Comparison of ENCODE assay signal across 17 cellular contexts in the genomic region with DNA sequence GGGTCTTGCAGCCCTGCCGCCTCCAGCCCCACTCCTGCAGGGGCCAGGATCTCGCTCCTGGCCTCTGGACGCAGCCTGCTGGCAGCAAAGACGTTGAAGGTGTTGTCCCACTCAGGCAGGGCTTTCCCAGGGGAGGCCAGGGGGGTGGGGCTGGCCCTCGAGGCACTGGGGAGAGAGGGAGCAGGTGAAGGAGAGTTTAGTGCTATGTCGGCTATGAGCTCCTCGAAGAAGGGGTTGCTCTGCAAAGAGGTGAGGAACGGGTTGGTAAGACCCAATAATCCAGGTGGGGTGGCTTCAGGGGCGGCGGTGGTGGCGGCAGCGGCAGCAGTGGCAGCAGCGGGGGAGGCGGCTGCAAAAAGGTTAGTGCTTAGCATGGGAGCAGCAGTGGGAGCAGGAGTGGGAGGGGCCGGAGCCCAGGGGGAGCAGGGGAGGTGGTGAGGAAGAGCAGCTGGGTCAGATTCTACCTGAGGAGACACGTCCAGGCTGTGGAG.
"Had no signal": no experiment of that assay in that cellular context is flagged by ENCODE, and none has a peak within 500 bp of the region (broad histone marks: within the 10 kb centered on the region; RNA-seq: fewer than 3 reads in every experiment).

No MANE protein-coding gene starts in this region.

- H3K27me3 Mint-ChIP-seq: activated CD4-positive, alpha-beta memory T cell treated with anti-CD3 and anti-CD28 coated beads for 36 hours; activated CD4-positive, alpha-beta T cell treated with anti-CD3 and anti-CD28 coated beads for 36 hours; activated CD8-positive, alpha-beta memory T cell treated with anti-CD3 and anti-CD28 coated beads, Interleukin-2, amount 10 ng/mL, durations not matched to agents 7 days and 5 days; activated naive CD4-positive, alpha-beta T cell treated with anti-CD3 and anti-CD28 coated beads, Interleukin-2, amount 10 ng/mL, durations not matched to agents 7 days and 5 days; naive thymus-derived CD4-positive, alpha-beta T cell; stimulated activated naive B cell treated with anti-CD40 and anti-IgM and Interleukin-4, amounts not matched to agents 10 μg/mL and 1 μg/mL and 100 μg/mL, for 72 hours had no signal

- H3K4me3 ChIP-seq: ascending aorta, breast epithelium, heart left ventricle, left lung, thyroid gland had no signal

- H3K4me3 Mint-ChIP-seq: activated CD4-positive, alpha-beta memory T cell treated with anti-CD3 and anti-CD28 coated beads for 36 hours; activated CD4-positive, alpha-beta T cell treated with anti-CD3 and anti-CD28 coated beads for 36 hours; activated CD8-positive, alpha-beta memory T cell treated with anti-CD3 and anti-CD28 coated beads, Interleukin-2, amount 10 ng/mL, durations not matched to agents 7 days and 5 days; activated naive CD4-positive, alpha-beta T cell treated with anti-CD3 and anti-CD28 coated beads, Interleukin-2, amount 10 ng/mL, durations not matched to agents 7 days and 5 days; dendritic cell treated with granulocyte-macrophage colony-stimulating factor and Interleukin-4, amounts not matched to agents 40 ng/mL and 50 ng/mL, for 4 days; naive thymus-derived CD4-positive, alpha-beta T cell; stimulated activated naive B cell treated with anti-CD40 and anti-IgM and Interleukin-4, amounts not matched to agents 10 μg/mL and 1 μg/mL and 100 μg/mL, for 72 hours had no signal

- H3K4me1 Mint-ChIP-seq: activated CD4-positive, alpha-beta T cell treated with anti-CD3 and anti-CD28 coated beads for 36 hours; activated CD8-positive, alpha-beta memory T cell treated with anti-CD3 and anti-CD28 coated beads, Interleukin-2, amount 10 ng/mL, durations not matched to agents 7 days and 5 days; activated naive CD4-positive, alpha-beta T cell treated with anti-CD3 and anti-CD28 coated beads, Interleukin-2, amount 10 ng/mL, durations not matched to agents 7 days and 5 days had no signal

- H3K27ac Mint-ChIP-seq: activated CD4-positive, alpha-beta memory T cell treated with anti-CD3 and anti-CD28 coated beads for 36 hours; activated CD4-positive, alpha-beta T cell treated with anti-CD3 and anti-CD28 coated beads for 36 hours; activated CD8-positive, alpha-beta memory T cell treated with anti-CD3 and anti-CD28 coated beads, Interleukin-2, amount 10 ng/mL, durations not matched to agents 7 days and 5 days; activated naive CD4-positive, alpha-beta T cell treated with anti-CD3 and anti-CD28 coated beads, Interleukin-2, amount 10 ng/mL, durations not matched to agents 7 days and 5 days; dendritic cell treated with granulocyte-macrophage colony-stimulating factor and Interleukin-4, amounts not matched to agents 40 ng/mL and 50 ng/mL, for 4 days; naive thymus-derived CD4-positive, alpha-beta T cell; stimulated activated naive B cell treated with anti-CD40 and anti-IgM and Interleukin-4, amounts not matched to agents 10 μg/mL and 1 μg/mL and 100 μg/mL, for 72 hours had no signal

- H3K36me3 Mint-ChIP-seq: activated CD4-positive, alpha-beta memory T cell treated with anti-CD3 and anti-CD28 coated beads for 36 hours; activated CD8-positive, alpha-beta memory T cell treated with anti-CD3 and anti-CD28 coated beads, Interleukin-2, amount 10 ng/mL, durations not matched to agents 7 days and 5 days; activated naive CD4-positive, alpha-beta T cell treated with anti-CD3 and anti-CD28 coated beads, Interleukin-2, amount 10 ng/mL, durations not matched to agents 7 days and 5 days had no signal

- H3K27me3 ChIP-seq: ascending aorta, breast epithelium, heart left ventricle, left lung, thyroid gland had no signal

- H3K4me1 ChIP-seq: breast epithelium, left lung, thyroid gland had no signal

- DNase-seq: activated CD4-positive, alpha-beta memory T cell treated with anti-CD3 and anti-CD28 coated beads for 36 hours; activated CD4-positive, alpha-beta T cell treated with anti-CD3 and anti-CD28 coated beads for 36 hours; activated CD8-positive, alpha-beta memory T cell treated with anti-CD3 and anti-CD28 coated beads, Interleukin-2, amount 10 ng/mL, durations not matched to agents 7 days and 5 days; activated naive CD4-positive, alpha-beta T cell treated with anti-CD3 and anti-CD28 coated beads, Interleukin-2, amount 10 ng/mL, durations not matched to agents 7 days and 5 days; activated T-cell treated with anti-CD3 and anti-CD28 coated beads, Interleukin-2, amount 50 U/mL, for 1 hour; cerebellar nuclear complex; islet precursor cell; left lung; naive thymus-derived CD4-positive, alpha-beta T cell; stimulated activated CD4-positive, alpha-beta T cell treated with anti-CD3 and anti-CD28 coated beads, Interleukin-2, amount 100 ng/mL, for 48 hours; stimulated activated naive B cell treated with anti-CD40 and anti-IgM and Interleukin-4, amounts not matched to agents 10 μg/mL and 1 μg/mL and 100 μg/mL, for 72 hours; thyroid gland had no signal

- H3K9me3 ChIP-seq: ascending aorta, breast epithelium, heart left ventricle, left lung, thyroid gland had no signal

- H3K36me3 ChIP-seq: breast epithelium had no signal

- H3K27ac ChIP-seq: ascending aorta, breast epithelium, heart left ventricle, left lung, thyroid gland, VCaP had no signal

- H3K9me3 Mint-ChIP-seq: activated CD4-positive, alpha-beta memory T cell treated with anti-CD3 and anti-CD28 coated beads for 36 hours; activated naive CD4-positive, alpha-beta T cell treated with anti-CD3 and anti-CD28 coated beads, Interleukin-2, amount 10 ng/mL, durations not matched to agents 7 days and 5 days; dendritic cell treated with granulocyte-macrophage colony-stimulating factor and Interleukin-4, amounts not matched to agents 40 ng/mL and 50 ng/mL, for 4 days; naive thymus-derived CD4-positive, alpha-beta T cell; stimulated activated naive B cell treated with anti-CD40 and anti-IgM and Interleukin-4, amounts not matched to agents 10 μg/mL and 1 μg/mL and 100 μg/mL, for 72 hours had no signal
